Comparison of ENCODE assay signal across 8 cellular contexts in the genomic region with DNA sequence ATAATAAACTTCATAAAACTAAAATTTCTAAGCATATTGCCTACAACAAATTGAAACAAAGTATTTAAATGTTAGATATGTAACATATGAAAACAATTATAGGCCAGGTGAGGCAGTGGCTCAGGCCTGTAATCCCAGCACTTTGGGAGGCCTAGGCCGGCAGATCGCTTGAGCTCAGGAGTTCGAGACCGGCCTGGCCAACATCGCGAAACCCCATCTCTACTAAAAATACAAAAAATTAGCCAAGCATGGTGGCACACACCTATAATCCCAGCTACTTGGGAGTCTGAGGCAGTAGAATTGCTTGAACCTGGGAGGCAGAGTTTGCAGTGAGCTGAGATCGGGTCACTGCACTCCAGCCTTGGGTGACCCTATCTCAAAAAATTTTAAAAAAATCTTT. TPM values are rescaled to one million over a fixed set of nuclear protein-coding genes. Genes with fewer than 3 reads are reported as not detected.
DNase-seq lines count a peak whose midpoint lies in the region; ATAC-seq and TF ChIP-seq lines count a peak whose summit lies in the region.
"Not testable (repeated sequence)": the region's sequence is repeated elsewhere in the genome, so short reads cannot be mapped to it uniquely, and the experiment has no call there.

No MANE protein-coding gene starts in this region.

- H3K27me3 ChIP-seq in CD4-positive, CD25-positive, alpha-beta regulatory T cell (ENCODE audit: control insufficient read depth, insufficient read depth, low read length); SK-N-SH (ENCODE audit: insufficient read depth); mammary epithelial cell (ENCODE audit: insufficient read depth, low read length); left lung; thoracic aorta (replicated peaks; ENCODE audit: insufficient read depth): not testable (repeated sequence)

- peak overlapping the region; percentile 98 for H3K27ac ChIP-seq in CD4-positive, CD25-positive, alpha-beta regulatory T cell (ENCODE audit: insufficient read depth, low read length, poor library complexity, severe bottlenecking)
- not testable (repeated sequence) for H3K27ac ChIP-seq in SK-N-SH (ENCODE audit: low read depth in 2 of 2, low read length in 1 of 2); mammary epithelial cell (ENCODE audit: insufficient read depth, low read depth, low read length)
- peak overlapping the region; percentile 99 for H3K27ac ChIP-seq in left lung
- H3K27ac ChIP-seq in thoracic aorta = peak overlapping the region in 1 of 2 donors; percentile 31

- peaks cover 20% of the 10 kb centered on the region for H3F3A ChIP-seq in SK-N-SH (replicated peaks; ENCODE audit: insufficient read depth)

- not testable (repeated sequence) for H3K9me2 ChIP-seq in SK-N-SH

- H3K79me2 ChIP-seq in SK-N-SH (ENCODE audit: insufficient read depth) (peaks cover 71% of the 10 kb centered on the region), mammary epithelial cell (ENCODE audit: insufficient read depth, low read length) (peaks cover 76% of the 10 kb centered on the region)

- H3K36me3 Mint-ChIP-seq in CD4-positive, CD25-positive, alpha-beta regulatory T cell = peaks cover 34% of the 10 kb centered on the region
- peaks cover 72% of the 10 kb centered on the region for H3K36me3 Mint-ChIP-seq in activated T-cell treated with anti-CD3 and anti-CD28 coated beads, Interleukin-2, amount 50 U/mL, for 24 hours (ENCODE audit: low read depth)
- not testable (repeated sequence) for H3K36me3 Mint-ChIP-seq in osteocyte (ENCODE audit: unreplicated experiment)

- in situ Hi-C loops in mammary epithelial cell (cut with MboI; ENCODE audit: low sequenced_read_pairs in 2 of 2) = not testable (repeated sequence)

- not testable (repeated sequence) for H3K27me3 Mint-ChIP-seq in CD4-positive, CD25-positive, alpha-beta regulatory T cell; activated T-cell treated with anti-CD3 and anti-CD28 coated beads, Interleukin-2, amount 50 U/mL, for 24 hours; osteocyte (ENCODE audit: unreplicated experiment)

- not testable (repeated sequence) for H3K9ac ChIP-seq in SK-N-SH; mammary epithelial cell (ENCODE audit: insufficient read depth, low read length)

- POLR2A ChIA-PET in SK-N-SH (lab: Yijun Ruan, JAX) = not testable (repeated sequence)

- TF ChIP-seq CTCF in SK-N-SH (IDR thresholded peaks at IDR 0.05); mammary epithelial cell (conservative IDR thresholded peaks at IDR 0.05 in 1 of 2, IDR thresholded peaks at IDR 0.05 in 1 of 2; ENCODE audit: extremely low read depth in 1 of 2, insufficient read depth in 1 of 2, low read depth in 1 of 2, low read length in 2 of 2); left lung (IDR thresholded peaks at IDR 0.05); osteocyte (IDR thresholded peaks at IDR 0.05); thoracic aorta (IDR thresholded peaks at IDR 0.05): not testable (repeated sequence)

- H4K20me1 ChIP-seq in SK-N-SH (ENCODE audit: insufficient read depth); mammary epithelial cell (ENCODE audit: insufficient read depth, low read length): not testable (repeated sequence)

- H3K4me1 Mint-ChIP-seq in CD4-positive, CD25-positive, alpha-beta regulatory T cell = peaks cover 14 to 38% (median 33%) of the 10 kb centered on the region in 4 donors
- peaks cover 35% of the 10 kb centered on the region for H3K4me1 Mint-ChIP-seq in activated T-cell treated with anti-CD3 and anti-CD28 coated beads, Interleukin-2, amount 50 U/mL, for 24 hours (ENCODE audit: low read depth)
- H3K4me1 Mint-ChIP-seq in osteocyte (ENCODE audit: unreplicated experiment) = peaks cover 43% of the 10 kb centered on the region

- not testable (repeated sequence) for TF ChIP-seq RAD21 in SK-N-SH (IDR thresholded peaks at IDR 0.05; ENCODE audit: low read length)

- BruUV-seq in mammary epithelial cell (replicated peaks; lab: Mats Ljungman, UMichigan) = not testable (repeated sequence)

- 0 out of 2 replicates have a peak overlapping the region, but pooled peaks have one; percentile 23 for H3K4me2 ChIP-seq in SK-N-SH
- H3K4me2 ChIP-seq in mammary epithelial cell (ENCODE audit: insufficient read depth, low read depth, low read length) = peak overlapping the region; percentile 95

- DNase-seq in CD4-positive, CD25-positive, alpha-beta regulatory T cell; Jurkat, Clone E6-1 (ENCODE audit: low read depth, low spot score); SK-N-SH; activated T-cell treated with anti-CD3 and anti-CD28 coated beads, Interleukin-2, amount 50 U/mL, for 24 hours; mammary epithelial cell; left lung; osteocyte (ENCODE audit: extremely low spot score, unreplicated experiment); thoracic aorta (ENCODE audit: low spot score): not testable (repeated sequence)

- H3K9me3 Mint-ChIP-seq in CD4-positive, CD25-positive, alpha-beta regulatory T cell; activated T-cell treated with anti-CD3 and anti-CD28 coated beads, Interleukin-2, amount 50 U/mL, for 24 hours; osteocyte (ENCODE audit: unreplicated experiment): not testable (repeated sequence)

- H2AFZ ChIP-seq in SK-N-SH (ENCODE audit: low read depth); mammary epithelial cell (ENCODE audit: low read depth, low read length): not testable (repeated sequence)

- dilution Hi-C loops in mammary epithelial cell (cut with HindIII; ENCODE audit: low sequenced_read_pairs) = not testable (repeated sequence)

- not testable (repeated sequence) for ATAC-seq in CD4-positive, CD25-positive, alpha-beta regulatory T cell (ENCODE audit: low read depth in 2 of 2); left lung; thoracic aorta (ENCODE audit: insufficient number of reproducible peaks, low FRiP score, low read depth)

- WGBS in SK-N-SH (ENCODE audit: low lambda C conversion rate) = 91% methylated on average over 7 of the region's 7 CpGs
- WGBS in mammary epithelial cell (ENCODE audit: low coverage, missing lambda C conversion rate) = 98% methylated on average over 7 of the region's 7 CpGs

- CTCF ChIA-PET in SK-N-SH (lab: Yijun Ruan, JAX) = interaction anchor here (1.4 kb wide), 1 partner anchor 31 kb away, joined by 4 read pairs; no protein-coding TSS in a partner anchor
- CTCF ChIA-PET in mammary epithelial cell (lab: Charles Lee; ENCODE audit: low non-redundant PET) = not testable (repeated sequence)

- TF ChIP-seq EP300 in SK-N-SH (IDR thresholded peaks at IDR 0.05; ENCODE audit: borderline replicate concordance in 1 of 2, low read depth in 1 of 2, low read length in 1 of 2) = not testable (repeated sequence)

- H3K4me3 ChIP-seq in CD4-positive, CD25-positive, alpha-beta regulatory T cell (ENCODE audit: low read depth, low read length) = peak overlapping the region; percentile 98
- peak overlapping the region; percentile 83 for H3K4me3 ChIP-seq in Jurkat, Clone E6-1 (ENCODE audit: low read length)
- H3K4me3 ChIP-seq in SK-N-SH (ENCODE audit: low read depth in 2 of 2, low read length in 1 of 2) = not testable (repeated sequence)
- H3K4me3 ChIP-seq in mammary epithelial cell (replicated peaks in 1 of 3; ENCODE audit: insufficient read depth in 1 of 3, low read depth in 2 of 3, low read length in 3 of 3) = peak overlapping the region in 1 of 3 experiments; percentile 80
- H3K4me3 ChIP-seq in left lung = peak overlapping the region in 1 of 2 donors; percentile 92
- H3K4me3 ChIP-seq in thoracic aorta = peak overlapping the region; percentile 99

- intact Hi-C loops in mammary epithelial cell (cut with micrococcal nuclease); left lung (cut with DNase I): not testable (repeated sequence)

- H3K36me3 ChIP-seq in CD4-positive, CD25-positive, alpha-beta regulatory T cell (ENCODE audit: control insufficient read depth, insufficient read depth, low read length); SK-N-SH (replicated peaks in 1 of 2; ENCODE audit: control insufficient read depth in 1 of 2, insufficient read depth in 2 of 2, low read length in 1 of 2); mammary epithelial cell (ENCODE audit: insufficient read depth, low read length); left lung; thoracic aorta: not testable (repeated sequence)

- peak overlapping the region; percentile 91 to 99 (median 91) for H3K27ac Mint-ChIP-seq in CD4-positive, CD25-positive, alpha-beta regulatory T cell
- H3K27ac Mint-ChIP-seq in activated T-cell treated with anti-CD3 and anti-CD28 coated beads, Interleukin-2, amount 50 U/mL, for 24 hours = peak overlapping the region; percentile 96
- peak overlapping the region; percentile 7 for H3K27ac Mint-ChIP-seq in osteocyte (ENCODE audit: unreplicated experiment)

- peak overlapping the region; percentile 93 to 98 (median 96) for H3K4me3 Mint-ChIP-seq in CD4-positive, CD25-positive, alpha-beta regulatory T cell
- peak overlapping the region; percentile 98 for H3K4me3 Mint-ChIP-seq in activated T-cell treated with anti-CD3 and anti-CD28 coated beads, Interleukin-2, amount 50 U/mL, for 24 hours
- not testable (repeated sequence) for H3K4me3 Mint-ChIP-seq in osteocyte (ENCODE audit: unreplicated experiment)

- peaks cover 45% of the 10 kb centered on the region for H3K4me1 ChIP-seq in CD4-positive, CD25-positive, alpha-beta regulatory T cell (ENCODE audit: control insufficient read depth, insufficient read depth, low read length, poor library complexity, severe bottlenecking)
- peaks cover 13 to 16% of the 10 kb centered on the region in 2 experiments; a peak in 3 of 4 replicates for H3K4me1 ChIP-seq in SK-N-SH (ENCODE audit: control insufficient read depth in 1 of 2, insufficient read depth in 2 of 2, low read depth in 1 of 2, low read length in 1 of 2)
- H3K4me1 ChIP-seq in mammary epithelial cell (ENCODE audit: insufficient read depth, low read length) = peaks cover 22% of the 10 kb centered on the region
- H3K4me1 ChIP-seq in left lung = peaks cover 19 to 68% of the 10 kb centered on the region in 2 donors
- H3K4me1 ChIP-seq in thoracic aorta (ENCODE audit: control insufficient read depth in 1 of 2, low read depth in 2 of 2) = peaks cover 26 to 32% of the 10 kb centered on the region in 2 donors

- H3K9me3 ChIP-seq in CD4-positive, CD25-positive, alpha-beta regulatory T cell (ENCODE audit: control insufficient read depth in 2 of 2, low read length in 2 of 2); SK-N-SH; mammary epithelial cell (replicated peaks; ENCODE audit: insufficient read depth, low read length); left lung; thoracic aorta: not testable (repeated sequence)

RNA-seq across cellular contexts. Expression of a gene that starts 3.3 kb away (rescaled TPM):
- 220 TPM for total RNA-seq in CD4-positive, CD25-positive, alpha-beta regulatory T cell
- 100 to 1,000 TPM; 122 to 157 (median 139) TPM for polyA plus RNA-seq in CD4-positive, CD25-positive, alpha-beta regulatory T cell
- polyA plus RNA-seq in Jurkat, Clone E6-1 (2012; ENCODE audit: insufficient read depth, insufficient read length) = 17.1 TPM
- 11.2 and 12.4 TPM in 2 replicates for polyA plus RNA-seq in SK-N-SH (2012; rRNA removed)
- polyA plus RNA-seq in SK-N-SH (2012; cell fraction: cytosol; rRNA removed) = 13.3 and 13.5 TPM in 2 replicates
- polyA plus RNA-seq in SK-N-SH (2012; cell fraction: nucleus; rRNA removed) = 7.1 and 12.6 TPM in 2 replicates
- total RNA-seq in mammary epithelial cell = 10 to 100 TPM; 23.6 to 50.5 TPM
- polyA plus RNA-seq in mammary epithelial cell = 24.2 TPM
- polyA minus RNA-seq in mammary epithelial cell = 35.7 TPM
- 10 to 100 TPM; 35.5 to 45.5 TPM for total RNA-seq in left lung
- 42.7 and 43.0 TPM in 2 replicates for total RNA-seq in osteocyte
- 10 to 100 TPM; 32.5 to 47.6 TPM for total RNA-seq in thoracic aorta

Comparison
In these comparisons a context has a peak if more than half of its experiments do, and no peak if none do; other contexts are left out.
1. H3K27ac Mint-ChIP-seq: peak in every context shown above with its lines; median percentile 96 in activated T-cell treated with anti-CD3 and anti-CD28 coated beads, Interleukin-2, amount 50 U/mL, for 24 hours; 91 in CD4-positive, CD25-positive, alpha-beta regulatory T cell; 7 in osteocyte.